10 cellular contexts compared by ENCODE assay signal in the genomic region with DNA sequence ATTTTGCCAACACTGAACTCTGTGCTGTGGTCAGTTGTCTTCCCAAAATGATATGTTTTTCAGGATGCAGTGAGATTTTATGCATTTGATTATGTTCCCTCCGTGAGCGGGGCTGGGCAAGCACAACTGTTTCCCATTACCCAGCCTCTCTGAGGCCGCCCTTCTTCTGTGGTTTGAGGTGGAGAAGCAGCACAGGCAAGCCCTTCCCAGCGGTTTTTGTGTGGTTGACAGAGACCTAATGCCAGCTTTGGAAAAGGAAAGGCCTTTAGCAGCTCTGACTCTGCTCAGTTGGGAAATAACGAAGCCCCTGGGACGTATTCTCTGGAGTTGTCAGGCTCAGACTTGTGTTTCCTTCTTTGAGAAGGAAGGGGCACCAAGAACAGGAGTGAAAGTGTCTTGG. TPM values are rescaled to one million over a fixed set of nuclear protein-coding genes. Genes with fewer than 3 reads are reported as not detected.
DNase-seq lines count a peak whose midpoint lies in the region; ATAC-seq and TF ChIP-seq lines count a peak whose summit lies in the region.
"Had no signal": no experiment of that assay in that cellular context is flagged by ENCODE, and none has a peak within 500 bp of the region (broad histone marks: within the 10 kb centered on the region; RNA-seq: fewer than 3 reads in every experiment).

No MANE protein-coding gene starts in this region.

- WGBS in esophagus squamous epithelium, 2 donors = 47 to 52% methylated on average over 5 to 6 of the region's 6 CpGs
- 82% methylated on average over 6 of the region's 6 CpGs for WGBS in heart right ventricle, 2 donors

- H3K27me3 Mint-ChIP-seq in activated CD4-positive, alpha-beta memory T cell treated with anti-CD3 and anti-CD28 coated beads, Interleukin-2, amount 10 ng/mL, durations not matched to agents 7 days and 5 days = no peaks in the 10 kb centered on the region
- no peaks in the 10 kb centered on the region for H3K27me3 Mint-ChIP-seq in activated CD4-positive, alpha-beta memory T cell treated with anti-CD3 and anti-CD28 coated beads for 36 hours

- H3K4me3 ChIP-seq in esophagus squamous epithelium (no peak overlapping the region), heart right ventricle (no peak overlapping the region)

- H3K4me1 Mint-ChIP-seq in activated CD4-positive, alpha-beta memory T cell treated with anti-CD3 and anti-CD28 coated beads, Interleukin-2, amount 10 ng/mL, durations not matched to agents 7 days and 5 days = peaks cover 56% of the 10 kb centered on the region
- H3K4me1 Mint-ChIP-seq in activated CD4-positive, alpha-beta memory T cell treated with anti-CD3 and anti-CD28 coated beads for 36 hours (ENCODE audit: low read depth) = peaks cover 58% of the 10 kb centered on the region

- TF ChIP-seq POLR2A in esophagus squamous epithelium (IDR thresholded peaks at IDR 0.05) = no peak

- no peak for TF ChIP-seq CTCF in esophagus squamous epithelium (IDR thresholded peaks at IDR 0.05)
- TF ChIP-seq CTCF in heart right ventricle (IDR thresholded peaks at IDR 0.05) = no peak

- H3K27ac Mint-ChIP-seq in activated CD4-positive, alpha-beta memory T cell treated with anti-CD3 and anti-CD28 coated beads, Interleukin-2, amount 10 ng/mL, durations not matched to agents 7 days and 5 days = no peak overlapping the region
- no peak overlapping the region for H3K27ac Mint-ChIP-seq in activated CD4-positive, alpha-beta memory T cell treated with anti-CD3 and anti-CD28 coated beads for 36 hours

- peak overlapping the region; percentile 37 to 78 (median 56) for H3K27ac ChIP-seq in esophagus squamous epithelium
- no peak overlapping the region for H3K27ac ChIP-seq in heart right ventricle

- no peak overlapping the region for H3K4me3 Mint-ChIP-seq in activated CD4-positive, alpha-beta memory T cell treated with anti-CD3 and anti-CD28 coated beads, Interleukin-2, amount 10 ng/mL, durations not matched to agents 7 days and 5 days
- H3K4me3 Mint-ChIP-seq in activated CD4-positive, alpha-beta memory T cell treated with anti-CD3 and anti-CD28 coated beads for 36 hours = no peak overlapping the region

- H3K9me3 Mint-ChIP-seq in activated CD4-positive, alpha-beta memory T cell treated with anti-CD3 and anti-CD28 coated beads, Interleukin-2, amount 10 ng/mL, durations not matched to agents 7 days and 5 days = peaks cover 6% of the 10 kb centered on the region
- H3K9me3 Mint-ChIP-seq in activated CD4-positive, alpha-beta memory T cell treated with anti-CD3 and anti-CD28 coated beads for 36 hours = peaks cover 4% of the 10 kb centered on the region

- ATAC-seq in stimulated activated naive CD8-positive, alpha-beta T cell treated with anti-CD3 and anti-CD28 coated beads, Interleukin-15, Interleukin-2, amounts not matched to agents 100 U/mL and 50 U/mL, for 24 hours = no peak
- ATAC-seq in HG03095 (IDR thresholded peaks at IDR 0.05; ENCODE audit: unreplicated experiment) = no peak
- no peak for ATAC-seq in heart right ventricle
- ATAC-seq in GM19455 (IDR thresholded peaks at IDR 0.05; ENCODE audit: unreplicated experiment) = no peak

- H3K36me3 ChIP-seq in esophagus squamous epithelium (no peaks in the 10 kb centered on the region), heart right ventricle (no peaks in the 10 kb centered on the region)

- H3K27me3 ChIP-seq in esophagus squamous epithelium = no peaks in the 10 kb centered on the region
- no peaks in the 10 kb centered on the region for H3K27me3 ChIP-seq in heart right ventricle

- POLR2A ChIA-PET in activated CD4-positive, alpha-beta memory T cell treated with anti-CD3 and anti-CD28 coated beads, Interleukin-2, amount 10 ng/mL, durations not matched to agents 7 days and 5 days (lab: Charles Lee) = interaction anchor here (0.8 to 2.6 kb wide), 4 partner anchors 10 to 26 kb away, joined by 4 to 7 read pairs (median 6); a partner anchor contains a TSS
- POLR2A ChIA-PET in activated CD4-positive, alpha-beta memory T cell treated with anti-CD3 and anti-CD28 coated beads for 36 hours (lab: Charles Lee) = no interaction called here

- intact Hi-C loops in activated CD4-positive, alpha-beta memory T cell treated with anti-CD3 and anti-CD28 coated beads for 36 hours (cut with micrococcal nuclease) = no loop called here
- intact Hi-C loops in esophagus squamous epithelium (cut with DNase I) (no loop called here), heart right ventricle (cut with DNase I) (no loop called here)

- peak; percentile 41 for DNase-seq in activated CD4-positive, alpha-beta memory T cell treated with anti-CD3 and anti-CD28 coated beads, Interleukin-2, amount 10 ng/mL, durations not matched to agents 7 days and 5 days
- DNase-seq in activated CD4-positive, alpha-beta memory T cell treated with anti-CD3 and anti-CD28 coated beads for 36 hours = no peak
- DNase-seq in SW480 (ENCODE audit: low spot score) (peak; percentile 48), esophagus squamous epithelium (lab: John Stamatoyannopoulos, UW) (no peak), heart right ventricle (no peak)
- DNase-seq in stimulated activated naive CD8-positive, alpha-beta T cell treated with anti-CD3 and anti-CD28 coated beads, Interleukin-15, Interleukin-2, amounts not matched to agents 100 U/mL and 50 U/mL, for 24 hours = peak; percentile 41
- DNase-seq: NCI-H1436, SK-N-SH had no signal

- H3K36me3 Mint-ChIP-seq in activated CD4-positive, alpha-beta memory T cell treated with anti-CD3 and anti-CD28 coated beads, Interleukin-2, amount 10 ng/mL, durations not matched to agents 7 days and 5 days (ENCODE audit: low read depth) = peaks cover 3% of the 10 kb centered on the region
- no peaks in the 10 kb centered on the region for H3K36me3 Mint-ChIP-seq in activated CD4-positive, alpha-beta memory T cell treated with anti-CD3 and anti-CD28 coated beads for 36 hours

- H3K9me3 ChIP-seq in esophagus squamous epithelium = no peaks in the 10 kb centered on the region
- no peaks in the 10 kb centered on the region for H3K9me3 ChIP-seq in heart right ventricle
- H3K9me3 ChIP-seq: SK-N-SH had no signal

- CTCF ChIA-PET in activated CD4-positive, alpha-beta memory T cell treated with anti-CD3 and anti-CD28 coated beads, Interleukin-2, amount 10 ng/mL, durations not matched to agents 7 days and 5 days (lab: Charles Lee) = no interaction called here
- CTCF ChIA-PET in activated CD4-positive, alpha-beta memory T cell treated with anti-CD3 and anti-CD28 coated beads for 36 hours (lab: Charles Lee) = interaction anchor here (0.7 to 1.7 kb wide), 2 partner anchors 47 to 240 kb away, joined by 4 read pairs; no protein-coding TSS in a partner anchor

- H3K4me1 ChIP-seq in esophagus squamous epithelium (peaks cover 13 to 54% (median 23%) of the 10 kb centered on the region in 3 donors), heart right ventricle (peaks cover 0 to 32% (median 0%) of the 10 kb centered on the region in 9 donors)

RNA-seq across cellular contexts. Expression of a gene that starts 20.7 kb away (rescaled TPM):
- total RNA-seq in activated CD4-positive, alpha-beta memory T cell treated with anti-CD3 and anti-CD28 coated beads, Interleukin-2, amount 10 ng/mL, durations not matched to agents 7 days and 5 days = 100 to 1,000 TPM; 105 to 109 TPM
- 100 to 1,000 TPM; 123 to 141 TPM for total RNA-seq in activated CD4-positive, alpha-beta memory T cell treated with anti-CD3 and anti-CD28 coated beads for 36 hours
- total RNA-seq in esophagus squamous epithelium = 100 to 1,000 TPM in 3 of 4 donors, 10 to 100 TPM in 1; 68.3 to 299 (median 171) TPM
- total RNA-seq in heart right ventricle = 10 to 100 TPM; 35.2 to 57.6 (median 45.7) TPM
- polyA plus RNA-seq in heart right ventricle = 10 to 100 TPM; 15.9 to 59.5 TPM

Comparison
In these comparisons a context has a peak if more than half of its experiments do, and no peak if none do; other contexts are left out.
1. DNase-seq: peak in activated CD4-positive, alpha-beta memory T cell treated with anti-CD3 and anti-CD28 coated beads, Interleukin-2, amount 10 ng/mL, durations not matched to agents 7 days and 5 days (single experiment), SW480 (single experiment) and stimulated activated naive CD8-positive, alpha-beta T cell treated with anti-CD3 and anti-CD28 coated beads, Interleukin-15, Interleukin-2, amounts not matched to agents 100 U/mL and 50 U/mL, for 24 hours (single experiment); none in activated CD4-positive, alpha-beta memory T cell treated with anti-CD3 and anti-CD28 coated beads for 36 hours (single experiment), esophagus squamous epithelium (single experiment) and heart right ventricle (0 of 2).
2. H3K27ac ChIP-seq: peak in esophagus squamous epithelium (4 of 4); none in heart right ventricle (0 of 10).